10 cellular contexts compared by ENCODE assay signal in the genomic region with DNA sequence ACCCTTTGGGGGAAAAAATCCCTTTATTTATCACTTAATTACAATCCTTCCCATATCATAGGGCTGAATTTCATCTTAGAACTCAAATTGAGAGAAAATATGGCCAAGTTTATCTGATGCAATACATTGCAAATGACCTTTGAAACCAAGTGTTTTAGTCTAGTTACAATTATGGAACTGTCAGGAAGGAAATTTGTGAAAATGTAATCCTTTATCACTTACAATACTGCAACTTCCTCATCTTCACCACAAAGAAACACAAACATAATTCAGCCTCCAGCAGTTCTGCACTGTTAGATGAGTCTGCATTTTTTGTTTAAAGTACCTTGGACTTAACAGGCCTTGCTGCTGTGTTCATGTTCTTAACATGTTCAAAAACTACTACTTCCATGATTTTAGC. TPM values are rescaled to one million over a fixed set of nuclear protein-coding genes. Genes with fewer than 3 reads are reported as not detected.
DNase-seq lines count a peak whose midpoint lies in the region; ATAC-seq and TF ChIP-seq lines count a peak whose summit lies in the region.
"Had no signal": no experiment of that assay in that cellular context is flagged by ENCODE, and none has a peak within 500 bp of the region (broad histone marks: within the 10 kb centered on the region; RNA-seq: fewer than 3 reads in every experiment).

No MANE protein-coding gene starts in this region.

- no peaks in the 10 kb centered on the region for H3K27me3 ChIP-seq in ascending aorta

- H3K4me1 Mint-ChIP-seq in natural killer cell treated with Interleukin-12 subunit alpha and Interleukin-12 subunit beta and Interleukin-15 and Interleukin-18, amount 100 ng/mL, for 72 hours (ENCODE audit: low read depth in 2 of 2): peaks cover 33 to 52% of the 10 kb centered on the region in 2 donors

- intact Hi-C loops in ascending aorta (cut with DNase I): loop anchor here (10.0 kb wide), 1 partner anchor 1419 kb away; no protein-coding TSS in a partner anchor

- no peak for ATAC-seq in natural killer cell treated with Interleukin-12 subunit alpha and Interleukin-12 subunit beta and Interleukin-15 and Interleukin-18, amount 100 ng/mL, for 72 hours

- TF ChIP-seq CTCF in ascending aorta (IDR thresholded peaks at IDR 0.05): no peak

- H3K4me3 Mint-ChIP-seq in natural killer cell treated with Interleukin-12 subunit alpha and Interleukin-12 subunit beta and Interleukin-15 and Interleukin-18, amount 100 ng/mL, for 72 hours: peak overlapping the region; percentile 62

- no peaks in the 10 kb centered on the region for H3K27me3 Mint-ChIP-seq in natural killer cell treated with Interleukin-12 subunit alpha and Interleukin-12 subunit beta and Interleukin-15 and Interleukin-18, amount 100 ng/mL, for 72 hours

- H3K36me3 Mint-ChIP-seq in natural killer cell treated with Interleukin-12 subunit alpha and Interleukin-12 subunit beta and Interleukin-15 and Interleukin-18, amount 100 ng/mL, for 72 hours: no peaks in the 10 kb centered on the region

- H3K4me3 ChIP-seq in ascending aorta: no peak overlapping the region

- DNase-seq in GDM1 (lab: John Stamatoyannopoulos, UW): peak; percentile 69
- peak; percentile 32 for DNase-seq in M059J (ENCODE audit: low read depth)
- no peak for DNase-seq in ascending aorta (ENCODE audit: low spot score in 2 of 2)
- DNase-seq in natural killer cell treated with Interleukin-12 subunit alpha and Interleukin-12 subunit beta and Interleukin-15 and Interleukin-18, amount 100 ng/mL, for 72 hours (ENCODE audit: low spot score): no peak
- DNase-seq in activated CD8-positive, alpha-beta memory T cell treated with anti-CD3 and anti-CD28 coated beads, Interleukin-2, amount 50 U/mL, for 4 hours: no peak
- no peak for DNase-seq in amygdala (lab: John Stamatoyannopoulos, UW)
- no peak for DNase-seq in activated effector memory CD4-positive, alpha-beta T cell treated with Interleukin-2 at 50 U/mL for 16 hours
- no peak for DNase-seq in cortex of kidney (lab: John Stamatoyannopoulos, UW)
- DNase-seq: stimulated activated CD4-positive, alpha-beta T cell treated with anti-CD3 and anti-CD28 coated beads, Interleukin-4, amount 100 ng/mL, for 24 hours had no signal

- no peaks in the 10 kb centered on the region for H3K9me3 Mint-ChIP-seq in natural killer cell treated with Interleukin-12 subunit alpha and Interleukin-12 subunit beta and Interleukin-15 and Interleukin-18, amount 100 ng/mL, for 72 hours

- H3K27ac Mint-ChIP-seq in natural killer cell treated with Interleukin-12 subunit alpha and Interleukin-12 subunit beta and Interleukin-15 and Interleukin-18, amount 100 ng/mL, for 72 hours: peak overlapping the region; percentile 71 to 91

- peaks cover 5 to 22% of the 10 kb centered on the region in 2 donors for H3K4me1 ChIP-seq in ascending aorta

- peaks cover 0 to 2% of the 10 kb centered on the region in 2 donors for H3K36me3 ChIP-seq in ascending aorta

- no peaks in the 10 kb centered on the region for H3K9me3 ChIP-seq in ascending aorta

- peak overlapping the region; percentile 30 to 52 for H3K27ac ChIP-seq in ascending aorta
- H3K27ac ChIP-seq: RWPE1 had no signal

RNA-seq across cellular contexts. Expression of a gene that starts 4.6 kb away (rescaled TPM):
- total RNA-seq in M059J (2014; rRNA removed; shearing (Covaris generic)): 35.6 and 45.6 TPM in 2 replicates
- total RNA-seq in ascending aorta: 44.5 TPM
- 10 to 100 TPM; 22.5 to 36.9 TPM for total RNA-seq in natural killer cell treated with Interleukin-12 subunit alpha and Interleukin-12 subunit beta and Interleukin-15 and Interleukin-18, amount 100 ng/mL, for 72 hours

RNA-seq across cellular contexts. Expression of a gene that starts 4.8 kb away (rescaled TPM):
- total RNA-seq in M059J (2014; rRNA removed; shearing (Covaris generic)): 3.5 and 6.5 TPM in 2 replicates
- not detected for total RNA-seq in ascending aorta
- total RNA-seq in natural killer cell treated with Interleukin-12 subunit alpha and Interleukin-12 subunit beta and Interleukin-15 and Interleukin-18, amount 100 ng/mL, for 72 hours: not detected

Comparison
In these comparisons a context has a peak if more than half of its experiments do, and no peak if none do; other contexts are left out.
1. DNase-seq: peak in GDM1 (single experiment) and M059J (single experiment); none in ascending aorta (0 of 2), natural killer cell treated with Interleukin-12 subunit alpha and Interleukin-12 subunit beta and Interleukin-15 and Interleukin-18, amount 100 ng/mL, for 72 hours (single experiment), activated CD8-positive, alpha-beta memory T cell treated with anti-CD3 and anti-CD28 coated beads, Interleukin-2, amount 50 U/mL, for 4 hours (single experiment), amygdala (0 of 56), activated effector memory CD4-positive, alpha-beta T cell treated with Interleukin-2 at 50 U/mL for 16 hours (single experiment) and cortex of kidney (single experiment).